ENCODE assay signal across 9 cellular contexts in the genomic region with DNA sequence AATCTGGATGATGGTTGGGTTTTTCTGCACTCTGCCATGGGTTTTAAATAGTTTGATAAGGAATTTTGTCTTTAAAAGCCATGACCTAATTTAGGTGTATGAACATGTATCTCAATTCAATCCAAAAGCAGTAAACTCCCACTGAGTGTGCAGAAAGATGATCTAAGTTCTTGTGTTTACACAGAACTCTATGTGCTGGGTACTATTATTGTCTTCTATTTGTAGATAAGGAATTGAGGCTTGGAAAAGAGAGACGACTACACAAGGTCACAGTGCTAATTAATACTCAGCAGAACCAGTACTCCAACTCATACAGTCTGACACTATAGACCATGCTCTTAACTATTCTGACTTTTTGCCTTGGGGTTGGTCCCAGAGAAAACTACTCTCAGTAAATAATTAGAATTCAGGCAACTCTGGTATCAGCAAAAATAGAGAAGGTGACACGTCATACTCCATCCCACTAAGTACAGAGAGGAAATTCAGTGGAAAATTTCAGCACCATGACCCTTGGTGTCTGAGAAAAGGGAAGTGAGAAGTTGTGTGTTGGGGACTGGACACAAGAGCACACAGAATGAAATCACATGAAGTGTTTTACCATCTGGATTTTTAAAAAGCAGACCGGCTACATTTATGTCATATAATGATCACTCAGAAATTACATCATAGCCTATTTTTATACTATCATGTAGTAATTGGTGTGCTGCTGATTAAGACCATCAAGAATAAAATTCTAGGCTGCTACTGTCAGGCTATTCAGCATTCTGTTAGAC. TPM values are rescaled to one million over a fixed set of nuclear protein-coding genes. Genes with fewer than 3 reads are reported as not detected.
A peak's percentile ranks its signal among the peaks of the same experiment; 100 is the strongest.
DNase-seq lines count a peak whose midpoint lies in the region; ATAC-seq and TF ChIP-seq lines count a peak whose summit lies in the region.
"Had no signal": no experiment of that assay in that cellular context is flagged by ENCODE, and none has a peak within 500 bp of the region (broad histone marks: within the 10 kb centered on the region; RNA-seq: fewer than 3 reads in every experiment).

No MANE protein-coding gene starts in this region.

- H3K4me3 ChIP-seq in choroid plexus epithelial cell (ENCODE audit: low read depth, low read length) (no peak overlapping the region), lower leg skin (ENCODE audit: low read depth, poor library complexity, severe bottlenecking) (no peak overlapping the region)
- H3K4me3 ChIP-seq: Peyer's patch had no signal

- ATAC-seq in GM21390 (IDR thresholded peaks at IDR 0.05; ENCODE audit: unreplicated experiment) (peak; percentile 92), HG03280 (IDR thresholded peaks at IDR 0.05; ENCODE audit: unreplicated experiment) (peak; percentile 88)

- TF ChIP-seq CTCF in GM10266 (IDR thresholded peaks at IDR 0.05; ENCODE audit: control insufficient read depth, insufficient read depth, low read depth, missing control alignments) (no peak), choroid plexus epithelial cell (conservative IDR thresholded peaks at IDR 0.05; ENCODE audit: low read depth, low read length) (no peak), lower leg skin (IDR thresholded peaks at IDR 0.05) (no peak)

- WGBS in lower leg skin, 2 donors, result 22 to 26% methylated on average over 3 of the region's 3 CpGs

- DNase-seq in GM10266 (ENCODE audit: extremely low spot score) (peak; percentile 30), choroid plexus epithelial cell (ENCODE audit: low read depth) (peak; percentile 12), head of caudate nucleus (no peak), cerebellum (ENCODE audit: low spot score) (no peak), lower leg skin (ENCODE audit: low spot score in 2 of 2) (no peak)
- no peak for DNase-seq in stimulated activated naive CD4-positive, alpha-beta T cell (lab: John Stamatoyannopoulos, UW)
- DNase-seq: Peyer's patch had no signal

- no peak for TF ChIP-seq POLR2A in lower leg skin (IDR thresholded peaks at IDR 0.05)

- intact Hi-C loops in head of caudate nucleus (cut with DNase I), result no loop called here
- intact Hi-C loops in lower leg skin (cut with DNase I; ENCODE audit: low total_unique reads), result no loop called here

RNA-seq across cellular contexts. Expression of a gene that starts 18.2 kb away (rescaled TPM):
- total RNA-seq in cerebellum, result 1.8 TPM
- under 1 TPM; 0.04 to 0.88 (median 0.27) TPM for total RNA-seq in lower leg skin

Comparison
In these comparisons a context has a peak if more than half of its experiments do, and no peak if none do; other contexts are left out.
1. DNase-seq: peak in GM10266 (single experiment) and choroid plexus epithelial cell (single experiment); none in head of caudate nucleus (0 of 42), cerebellum (single experiment), lower leg skin (0 of 2) and stimulated activated naive CD4-positive, alpha-beta T cell (0 of 6).